ENCODE assay signal across 15 cellular contexts in the genomic region with DNA sequence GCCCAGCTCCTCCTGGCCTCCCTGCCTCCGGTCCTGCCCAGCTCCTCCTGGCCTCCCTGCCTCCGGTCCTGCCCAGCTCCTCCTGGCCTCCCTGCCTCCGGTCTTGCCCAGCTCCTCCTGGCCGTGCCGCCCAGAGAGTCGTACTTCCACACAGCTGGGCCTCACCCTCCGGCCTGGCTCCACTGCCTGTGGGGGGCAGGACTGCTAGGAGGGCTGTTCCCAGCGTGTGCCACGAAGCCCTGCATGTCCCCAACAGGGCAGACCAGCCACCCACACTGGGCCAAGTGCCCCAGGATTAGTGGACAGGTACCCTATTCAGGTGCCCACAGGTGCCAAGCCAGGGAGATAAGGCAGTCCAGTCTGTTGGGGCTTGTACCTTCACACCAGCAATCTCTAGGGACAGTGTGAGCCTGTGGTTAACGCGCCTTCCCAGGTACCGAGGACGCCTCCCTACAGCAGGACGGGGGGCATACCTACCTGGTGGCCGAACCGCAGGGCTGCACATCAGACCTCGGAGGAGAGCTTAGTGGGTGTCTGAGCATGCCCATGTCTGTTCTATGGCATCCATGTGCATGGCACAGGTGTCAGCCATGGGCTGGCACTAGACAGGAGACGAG.
"Had no signal": no experiment of that assay in that cellular context is flagged by ENCODE, and none has a peak within 500 bp of the region (broad histone marks: within the 10 kb centered on the region; RNA-seq: fewer than 3 reads in every experiment).

No MANE protein-coding gene starts in this region.

- H3K36me3 Mint-ChIP-seq: activated naive CD8-positive, alpha-beta T cell had no signal

- H3K4me3 ChIP-seq: gastroesophageal sphincter, hepatocyte, SJSA1, smooth muscle cell had no signal

- H3K27ac Mint-ChIP-seq: activated naive CD8-positive, alpha-beta T cell; nephron; stimulated activated effector memory CD8-positive, alpha-beta T cell treated with anti-CD3 and anti-CD28 coated beads, Interleukin-12 subunit alpha, Interleukin-12 subunit beta, amount 100 ng/mL, for 72 hours; T-helper 2 cell treated with Interferon-gamma antibody and Interleukin-4, amounts not matched to agents 5 μg/mL and 100 μg/mL, for 36 hours had no signal

- H3K4me3 Mint-ChIP-seq: activated naive CD8-positive, alpha-beta T cell; nephron; stimulated activated effector memory CD8-positive, alpha-beta T cell treated with anti-CD3 and anti-CD28 coated beads, Interleukin-12 subunit alpha, Interleukin-12 subunit beta, amount 100 ng/mL, for 72 hours; T-helper 2 cell treated with Interferon-gamma antibody and Interleukin-4, amounts not matched to agents 5 μg/mL and 100 μg/mL, for 36 hours had no signal

- DNase-seq: activated CD4-positive, alpha-beta T cell treated with anti-CD3 and anti-CD28 coated beads, Interleukin-2, amount 50 U/mL, for 4 hours; activated CD4-positive, CD25-positive, alpha-beta regulatory T cell treated with anti-CD3 and anti-CD28 coated beads, Interleukin-2, amount 50 U/mL, for 72 hours; activated effector memory CD4-positive, alpha-beta T cell treated with Interleukin-2 at 50 U/mL for 16 hours; activated T-cell treated with anti-CD3 and anti-CD28 coated beads, Interleukin-2, amount 50 U/mL, for 1 hour; brain microvascular endothelial cell; SW 1271; trophoblast cell had no signal

- H3K9me3 ChIP-seq: gastroesophageal sphincter had no signal

- H2AFZ ChIP-seq: hepatocyte had no signal

- H3K27ac ChIP-seq: brain microvascular endothelial cell, gastroesophageal sphincter, hepatocyte, SJSA1 had no signal

- ATAC-seq: gastroesophageal sphincter; stimulated activated effector memory CD8-positive, alpha-beta T cell treated with anti-CD3 and anti-CD28 coated beads, Interleukin-12 subunit alpha, Interleukin-12 subunit beta, amount 100 ng/mL, for 72 hours had no signal

- H3K36me3 ChIP-seq: brain microvascular endothelial cell had no signal

- H3K27me3 ChIP-seq: brain microvascular endothelial cell, hepatocyte, SJSA1 had no signal

- H3K4me2 ChIP-seq: hepatocyte, smooth muscle cell had no signal

- H3K9me3 Mint-ChIP-seq: nephron; stimulated activated effector memory CD8-positive, alpha-beta T cell treated with anti-CD3 and anti-CD28 coated beads, Interleukin-12 subunit alpha, Interleukin-12 subunit beta, amount 100 ng/mL, for 72 hours; T-helper 2 cell treated with Interferon-gamma antibody and Interleukin-4, amounts not matched to agents 5 μg/mL and 100 μg/mL, for 36 hours had no signal
